ENCODE assay signal across 1 cellular context in genomic region chr14:76866469-76866868, GRCh38.
TF ChIP-seq lines count a peak whose summit lies in the region.

No MANE protein-coding gene starts in this region.

TF ChIP-seq in GM23338, 12 proteins besides CTCF, POLR2A, EP300 and RAD21 (continued from another document):
- TF ChIP-seq ZNF462 (CRISPR knock-in tag; IDR thresholded peaks at IDR 0.05) = no peak
- TF ChIP-seq EZH2phosphoT487 (IDR thresholded peaks at IDR 0.05; ENCODE audit: unreplicated experiment) = no peak
- TF ChIP-seq ZNF331 (CRISPR knock-in tag; IDR thresholded peaks at IDR 0.05; ENCODE audit: low read depth) = no peak
